8 cellular contexts compared by ENCODE assay signal in the genomic region with DNA sequence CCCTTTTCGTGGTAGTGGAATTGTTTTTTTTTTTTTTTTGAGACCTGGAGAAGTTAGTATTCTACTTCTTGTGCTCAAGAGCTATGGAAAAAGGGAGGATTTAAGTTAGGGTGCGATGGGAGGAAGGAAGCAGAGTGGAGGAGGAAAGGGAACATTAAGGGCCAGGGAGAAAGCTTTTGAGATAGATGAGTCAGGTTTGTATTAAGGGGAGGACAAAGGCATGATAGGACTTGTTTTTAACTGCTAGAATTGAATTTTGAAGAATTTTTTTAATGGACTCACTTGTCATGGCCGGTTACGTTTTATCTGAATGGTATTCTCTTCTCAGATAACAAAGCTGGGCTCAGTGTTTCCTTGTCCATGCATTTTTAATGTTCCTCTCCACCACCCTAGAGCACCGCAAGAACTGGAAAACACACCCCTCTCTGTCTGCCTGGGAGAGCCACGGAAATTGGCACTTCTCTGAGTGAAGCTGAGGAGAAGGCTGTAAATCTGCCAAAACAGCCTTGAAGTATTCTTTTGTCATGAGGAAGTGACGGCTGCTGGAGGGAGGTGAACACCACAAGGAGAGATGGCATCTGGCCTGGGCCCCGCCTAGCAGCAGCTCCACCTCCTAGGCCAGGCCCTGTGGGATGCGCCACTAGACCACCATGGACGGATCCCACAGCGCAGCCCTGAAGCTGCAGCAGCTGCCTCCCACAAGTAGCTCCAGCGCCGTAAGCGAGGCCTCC. TPM values are rescaled to one million over a fixed set of nuclear protein-coding genes. Genes with fewer than 3 reads are reported as not detected.
DNase-seq lines count a peak whose midpoint lies in the region; ATAC-seq and TF ChIP-seq lines count a peak whose summit lies in the region.

No MANE protein-coding gene starts in this region.

- peak overlapping the region; percentile 93 for H3K4me3 Mint-ChIP-seq in MCF 10A (ENCODE audit: unreplicated experiment)
- H3K4me3 Mint-ChIP-seq in naive thymus-derived CD4-positive, alpha-beta T cell = peak overlapping the region; percentile 34 to 100 (median 80)
- no peak overlapping the region for H3K4me3 Mint-ChIP-seq in Calu3 (ENCODE audit: low read depth, unreplicated experiment)

- peaks cover 9 to 50% (median 12%) of the 10 kb centered on the region in 3 experiments for H3K36me3 ChIP-seq in naive thymus-derived CD4-positive, alpha-beta T cell (ENCODE audit: control insufficient read depth in 2 of 3, insufficient read depth in 3 of 3, low read length in 3 of 3)

- DNase-seq in DMS79 (lab: John Stamatoyannopoulos, UW) (peak; percentile 96), NCI-H2029 (lab: John Stamatoyannopoulos, UW) (peak; percentile 83), MCF 10A (ENCODE audit: unreplicated experiment) (peak; percentile 79), NCI-H526 treated with DMSO at 0.1 percent for 48 hours (lab: John Stamatoyannopoulos, UW) (no peak), NCI-H748 (lab: John Stamatoyannopoulos, UW; ENCODE audit: unreplicated experiment) (no peak), RKO (ENCODE audit: low spot score) (no peak), Calu3 (no peak)
- DNase-seq in naive thymus-derived CD4-positive, alpha-beta T cell = peak in 6 of 9 donors; percentile 16 to 36 (median 22)

- CTCF ChIA-PET in MCF 10A (lab: Yijun Ruan, JAX) (interaction anchor here (0.6 to 1.4 kb wide), 12 partner anchors 8 to 1928 kb away, joined by 3 to 10 read pairs (median 4); no protein-coding TSS in a partner anchor), Calu3 (lab: Charles Lee) (no interaction called here)
- CTCF ChIA-PET in naive thymus-derived CD4-positive, alpha-beta T cell (lab: Charles Lee) = interaction anchor here (0.6 to 6.1 kb wide), 5 partner anchors 12 to 1440 kb away, joined by 3 to 43 read pairs (median 3); no protein-coding TSS in a partner anchor

- H3K27me3 Mint-ChIP-seq in MCF 10A (ENCODE audit: insufficient read depth, unreplicated experiment) = no peaks in the 10 kb centered on the region
- no peaks in the 10 kb centered on the region for H3K27me3 Mint-ChIP-seq in naive thymus-derived CD4-positive, alpha-beta T cell
- no peaks in the 10 kb centered on the region for H3K27me3 Mint-ChIP-seq in Calu3 (ENCODE audit: unreplicated experiment)

- peaks cover 18 to 34% of the 10 kb centered on the region in 2 donors for H3K4me1 ChIP-seq in naive thymus-derived CD4-positive, alpha-beta T cell (ENCODE audit: control insufficient read depth in 2 of 2, insufficient read depth in 2 of 2, low read length in 2 of 2)

- peaks cover 33% of the 10 kb centered on the region for H3K4me1 Mint-ChIP-seq in MCF 10A (ENCODE audit: insufficient read depth, unreplicated experiment)
- H3K4me1 Mint-ChIP-seq in naive thymus-derived CD4-positive, alpha-beta T cell = peaks cover 58 to 94% (median 75%) of the 10 kb centered on the region in 7 donors
- peaks cover 24% of the 10 kb centered on the region for H3K4me1 Mint-ChIP-seq in Calu3 (ENCODE audit: low read depth, unreplicated experiment)

- ATAC-seq in naive thymus-derived CD4-positive, alpha-beta T cell = no peak

- H3K4me3 ChIP-seq in naive thymus-derived CD4-positive, alpha-beta T cell (ENCODE audit: low read length) = no peak overlapping the region

- H3K27ac ChIP-seq in naive thymus-derived CD4-positive, alpha-beta T cell (ENCODE audit: low read depth, low read length) = peak overlapping the region; percentile 32

- no peaks in the 10 kb centered on the region for H3K27me3 ChIP-seq in naive thymus-derived CD4-positive, alpha-beta T cell (ENCODE audit: control insufficient read depth in 2 of 2, insufficient read depth in 2 of 2, low read length in 2 of 2)

- H3K9me3 Mint-ChIP-seq in MCF 10A (ENCODE audit: unreplicated experiment) (no peaks in the 10 kb centered on the region), Calu3 (ENCODE audit: low read depth, unreplicated experiment) (no peaks in the 10 kb centered on the region)
- peaks cover 0 to 2% (median 0%) of the 10 kb centered on the region in 11 donors for H3K9me3 Mint-ChIP-seq in naive thymus-derived CD4-positive, alpha-beta T cell

- no peaks in the 10 kb centered on the region for H3K9me3 ChIP-seq in naive thymus-derived CD4-positive, alpha-beta T cell (ENCODE audit: control insufficient read depth in 2 of 3, low read length in 3 of 3)

- no TSS peak for BruUV-seq in MCF 10A (replicated peaks; lab: Mats Ljungman, UMichigan)
- no TSS peak for BruUV-seq in Calu3 (replicated peaks; lab: Mats Ljungman, UMichigan)

- H3K36me3 Mint-ChIP-seq in MCF 10A (ENCODE audit: insufficient read depth, unreplicated experiment) = peaks cover 44% of the 10 kb centered on the region
- H3K36me3 Mint-ChIP-seq in naive thymus-derived CD4-positive, alpha-beta T cell = peaks cover 18 to 47% (median 24%) of the 10 kb centered on the region in 5 donors
- peaks cover 36% of the 10 kb centered on the region for H3K36me3 Mint-ChIP-seq in Calu3 (ENCODE audit: insufficient read depth, unreplicated experiment)

- no peak for TF ChIP-seq CTCF in MCF 10A (IDR thresholded peaks at IDR 0.05; ENCODE audit: unreplicated experiment)
- TF ChIP-seq CTCF in Calu3 (IDR thresholded peaks at IDR 0.05; ENCODE audit: unreplicated experiment) = no peak

- POLR2A ChIA-PET in MCF 10A (lab: Yijun Ruan, JAX) = interaction anchor here (0.6 to 8.3 kb wide), 18 partner anchors 10 to 676 kb away, joined by 3 to 66 read pairs (median 4); a partner anchor contains a TSS
- POLR2A ChIA-PET in naive thymus-derived CD4-positive, alpha-beta T cell (lab: Charles Lee) = interaction anchor here (0.7 to 10.7 kb wide), 5 partner anchors 23 to 117 kb away, joined by 3 to 149 read pairs (median 3); a partner anchor contains a TSS

- peak overlapping the region; percentile 98 for H3K27ac Mint-ChIP-seq in MCF 10A (ENCODE audit: low read depth, unreplicated experiment)
- peak overlapping the region; percentile 35 to 94 (median 89) for H3K27ac Mint-ChIP-seq in naive thymus-derived CD4-positive, alpha-beta T cell
- H3K27ac Mint-ChIP-seq in Calu3 (ENCODE audit: unreplicated experiment) = no peak overlapping the region

- intact Hi-C loops in MCF 10A (cut with micrococcal nuclease) = loop anchor here (5.0 kb wide), 2 partner anchors 83 to 218 kb away; a partner anchor contains a TSS
- intact Hi-C loops in naive thymus-derived CD4-positive, alpha-beta T cell (cut with micrococcal nuclease) = loop anchor here in 1 of 2 donors (5.0 to 10.0 kb wide), 3 partner anchors 43 to 1146 kb away; a partner anchor contains a TSS
- intact Hi-C loops in Calu3 (cut with micrococcal nuclease; ENCODE audit: unreplicated experiment) = loop anchor here (10.0 kb wide), 2 partner anchors 86 to 216 kb away; a partner anchor contains a TSS

RNA-seq across cellular contexts. Expression of a gene that starts 3.5 kb away (rescaled TPM):
- total RNA-seq in MCF 10A (2022) (47.7 and 55.8 TPM in 2 replicates), Calu3 (2022) (28.8 and 30.8 TPM in 2 replicates)
- total RNA-seq in naive thymus-derived CD4-positive, alpha-beta T cell = 10 to 100 TPM; 35.5 to 65.0 (median 54.5) TPM
- 100 to 1,000 TPM in 1 of 2 donors, 10 to 100 TPM in 1; 84.1 to 127 TPM for polyA plus RNA-seq in naive thymus-derived CD4-positive, alpha-beta T cell

RNA-seq across cellular contexts. Expression of a gene that starts 5.5 kb away (rescaled TPM):
- total RNA-seq in MCF 10A (2022) = 18.6 and 19.7 TPM in 2 replicates
- 1 to 10 TPM; 3.1 to 6.4 (median 5.3) TPM for total RNA-seq in naive thymus-derived CD4-positive, alpha-beta T cell
- polyA plus RNA-seq in naive thymus-derived CD4-positive, alpha-beta T cell = 10 to 100 TPM in 1 of 2 donors, 1 to 10 TPM in 1; 5.3 to 10.1 TPM
- 9.1 and 10.4 TPM in 2 replicates for total RNA-seq in Calu3 (2022)

Comparison
In these comparisons a context has a peak if more than half of its experiments do, and no peak if none do; other contexts are left out.
1. DNase-seq: peak in DMS79 (single experiment), NCI-H2029 (single experiment), MCF 10A (single experiment) and naive thymus-derived CD4-positive, alpha-beta T cell (6 of 9); none in NCI-H526 treated with DMSO at 0.1 percent for 48 hours (single experiment), NCI-H748 (single experiment), RKO (single experiment) and Calu3 (single experiment).